ENCODE assay signal across 6 cellular contexts in the genomic region with DNA sequence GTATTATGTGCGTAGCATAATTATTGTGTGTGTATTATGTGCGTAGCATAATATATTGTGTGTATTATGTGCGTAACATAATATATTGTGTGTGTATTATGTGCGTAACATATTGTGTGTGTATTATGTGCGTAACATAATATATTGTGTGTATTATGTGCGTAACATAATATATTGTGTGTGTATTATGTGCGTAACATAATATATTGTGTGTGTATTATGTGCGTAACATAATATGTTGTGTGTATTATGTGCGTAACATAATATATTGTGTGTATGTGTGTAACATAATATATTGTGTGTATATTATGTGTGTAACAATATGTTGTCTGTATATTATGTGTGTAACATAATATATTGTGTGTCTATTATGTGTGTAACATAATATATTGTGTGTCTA. TPM values are rescaled to one million over a fixed set of nuclear protein-coding genes. Genes with fewer than 3 reads are reported as not detected.
A peak's percentile ranks its signal among the peaks of the same experiment; 100 is the strongest.
DNase-seq lines count a peak whose midpoint lies in the region; ATAC-seq, FAIRE-seq and TF ChIP-seq lines count a peak whose summit lies in the region.
"Not testable (repeated sequence)": the region's sequence is repeated elsewhere in the genome, so short reads cannot be mapped to it uniquely, and the experiment has no call there.

No MANE protein-coding gene starts in this region.

- not testable (repeated sequence) for H3K4me2 ChIP-seq in GM12878 (ENCODE audit: control insufficient read depth, insufficient read depth); neural cell (ENCODE audit: low read length)

- TF ChIP-seq CTCF in GM12878 (IDR thresholded peaks at IDR 0.05 in 2 of 3, conservative IDR thresholded peaks at IDR 0.05 in 1 of 3; ENCODE audit: control insufficient read depth in 2 of 3, extremely low read depth in 1 of 3, insufficient read depth in 1 of 3, low read depth in 3 of 3, low read length in 3 of 3); neural cell (IDR thresholded peaks at IDR 0.05; ENCODE audit: poor library complexity, severe bottlenecking): not testable (repeated sequence)

- not testable (repeated sequence) for H2AFZ ChIP-seq in GM12878 (ENCODE audit: control insufficient read depth, low read depth, low read length); neural cell (ENCODE audit: low read depth, low read length)

- SMC1A ChIA-PET in GM12878 (lab: Charles Lee; ENCODE audit: uncharacterized antibody, unreplicated experiment), result interaction anchor here (1.1 to 16.4 kb wide), 4 partner anchors 10 to 51 kb away, joined by 3 to 290 read pairs (median 4); no protein-coding TSS in a partner anchor

- H3K27ac ChIP-seq in GM12878 (ENCODE audit: control insufficient read depth, insufficient read depth); small intestine (ENCODE audit: low read depth in 1 of 2, low read length in 1 of 2): not testable (repeated sequence)
- H3K27ac ChIP-seq in neural cell (ENCODE audit: low read length), result peak overlapping the region; percentile 80

- H3F3A ChIP-seq in neural cell (ENCODE audit: insufficient read depth, low read length, poor library complexity, severe bottlenecking), result not testable (repeated sequence)

- intact Hi-C loops in GM12878 (cut with micrococcal nuclease; ENCODE audit: unreplicated experiment), result not testable (repeated sequence)

- not testable (repeated sequence) for TF ChIP-seq POLR2A in GM12878 (IDR thresholded peaks at IDR 0.05; ENCODE audit: low read depth, low read length)

- not testable (repeated sequence) for H4K20me1 ChIP-seq in GM12878 (ENCODE audit: control insufficient read depth, insufficient read depth); neural cell (ENCODE audit: insufficient read depth)

- TF ChIP-seq RAD21 in GM12878 (IDR thresholded peaks at IDR 0.05; ENCODE audit: insufficient read depth, low read depth, low read length); neural cell (conservative IDR thresholded peaks at IDR 0.05): not testable (repeated sequence)

- TF ChIP-seq EP300 in GM12878 (IDR thresholded peaks at IDR 0.05; ENCODE audit: borderline replicate concordance in 1 of 2, control insufficient read depth in 1 of 2, low read depth in 2 of 2, low read length in 2 of 2); neural cell (conservative IDR thresholded peaks at IDR 0.05; ENCODE audit: poor library complexity, severe bottlenecking): not testable (repeated sequence)

- WGBS in GM12878 (ENCODE audit: insufficient coverage, insufficient replicate concordance, low lambda C conversion rate, missing lambda C conversion rate), result 96% methylated on average over 9 of the region's 9 CpGs
- WGBS in small intestine, 3 donors, result 98 to 99% (median 98%) methylated on average over 9 of the region's 9 CpGs

- H3K9me2 ChIP-seq in neural cell (ENCODE audit: insufficient read depth, low read length), result not testable (repeated sequence)

- H3K4me3 ChIP-seq in GM12878; neural cell (ENCODE audit: low read length); small intestine (ENCODE audit: low read depth in 1 of 2, low read length in 2 of 2): not testable (repeated sequence)

- ATAC-seq in GM12878, result not testable (repeated sequence)

- not testable (repeated sequence) for BruUV-seq in GM12878 (replicated peaks; lab: Mats Ljungman, UMichigan)

- FAIRE-seq in G401.6 (lab: Jason Lieb, UNC) (peak; percentile 92), RCC 7860 (lab: Jason Lieb, UNC) (peak; percentile 74), colon (lab: Jason Lieb, UNC) (peak; percentile 97), small intestine (lab: Jason Lieb, UNC) (peak; percentile 85)
- not testable (repeated sequence) for FAIRE-seq in GM12878 (lab: Jason Lieb, UNC)

- not testable (repeated sequence) for H3K4me1 ChIP-seq in GM12878 (ENCODE audit: control insufficient read depth, insufficient read depth, low read length)
- H3K4me1 ChIP-seq in small intestine (ENCODE audit: control insufficient read depth in 2 of 2, insufficient read depth in 1 of 2, low read depth in 1 of 2, low read length in 1 of 2), result peaks cover 9 to 13% of the 10 kb centered on the region in 2 donors

- POLR2A ChIA-PET in GM12878 (lab: Charles Lee), result interaction anchor here (0.8 to 1.5 kb wide), 3 partner anchors 9 to 16 kb away, joined by 4 to 6 read pairs (median 4); no protein-coding TSS in a partner anchor

- in situ Hi-C loops in GM12878 (cut with MboI), result not testable (repeated sequence)

- not testable (repeated sequence) for H3K27me3 ChIP-seq in GM12878 (replicated peaks in 1 of 2; ENCODE audit: control insufficient read depth in 2 of 2, insufficient read depth in 2 of 2, low read length in 1 of 2); neural cell (ENCODE audit: insufficient read depth, low read depth, low read length); small intestine (ENCODE audit: control insufficient read depth in 2 of 2, insufficient read depth in 2 of 2, low read length in 2 of 2)

- CTCF ChIA-PET in GM12878 (lab: Yijun Ruan, JAX), result not testable (repeated sequence)

- RAD21 ChIA-PET in GM12878 (lab: Charles Lee; ENCODE audit: unreplicated experiment), result interaction anchor here (14.7 kb wide), 1 partner anchor 16 kb away, joined by 182 read pairs; no protein-coding TSS in a partner anchor

- H3K9ac ChIP-seq in GM12878 (ENCODE audit: control insufficient read depth, insufficient read depth, low read length); neural cell (ENCODE audit: low read length): not testable (repeated sequence)

- not testable (repeated sequence) for DNase-seq in RCC 7860 (ENCODE audit: low spot score); GM12878 (ENCODE audit: low read depth, low spot score); small intestine

- not testable (repeated sequence) for H3K79me2 ChIP-seq in GM12878 (ENCODE audit: control insufficient read depth, insufficient read depth, low read length); neural cell (replicated peaks; ENCODE audit: insufficient read depth, low read length)

- H3K36me3 ChIP-seq in GM12878 (ENCODE audit: control insufficient read depth in 2 of 2, insufficient read depth in 2 of 2, low read length in 1 of 2); neural cell (ENCODE audit: insufficient read depth, low read length); small intestine (ENCODE audit: control insufficient read depth in 2 of 2, insufficient read depth in 2 of 2, low read length in 2 of 2): not testable (repeated sequence)

- H3K9me3 ChIP-seq in GM12878 (replicated peaks; ENCODE audit: control insufficient read depth, insufficient read depth, low read length); neural cell (ENCODE audit: low read length); small intestine (ENCODE audit: control insufficient read depth, low read depth): not testable (repeated sequence)

TF ChIP-seq in GM12878, 131 proteins besides CTCF, POLR2A, EP300 and RAD21:
- TF ChIP-seq, protein P1, sequence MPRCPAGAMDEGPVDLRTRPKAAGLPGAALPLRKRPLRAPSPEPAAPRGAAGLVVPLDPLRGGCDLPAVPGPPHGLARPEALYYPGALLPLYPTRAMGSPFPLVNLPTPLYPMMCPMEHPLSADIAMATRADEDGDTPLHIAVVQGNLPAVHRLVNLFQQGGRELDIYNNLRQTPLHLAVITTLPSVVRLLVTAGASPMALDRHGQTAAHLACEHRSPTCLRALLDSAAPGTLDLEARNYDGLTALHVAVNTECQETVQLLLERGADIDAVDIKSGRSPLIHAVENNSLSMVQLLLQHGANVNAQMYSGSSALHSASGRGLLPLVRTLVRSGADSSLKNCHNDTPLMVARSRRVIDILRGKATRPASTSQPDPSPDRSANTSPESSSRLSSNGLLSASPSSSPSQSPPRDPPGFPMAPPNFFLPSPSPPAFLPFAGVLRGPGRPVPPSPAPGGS (IDR thresholded peaks at IDR 0.05; ENCODE audit: borderline replicate concordance, insufficient read depth, low read depth, low read length, poor library complexity, severe bottlenecking), result peak; percentile 51

RNA-seq across cellular contexts. Expression of a gene that starts 50.1 kb away (rescaled TPM):
- total RNA-seq in GM12878 (2013; cell fraction: nucleolus; rRNA removed), result 77.0 and 85.3 TPM in 2 replicates
- total RNA-seq in GM12878 (2014; rRNA removed) (251 and 274 TPM in 2 replicates), GM12878 (2014; rRNA removed; fragmentation: Illumina TruSeq; extraction: Trizol) (274 and 284 TPM in 2 replicates), GM12878 (2021) (264 and 294 TPM in 2 replicates)
- 302 TPM for polyA plus RNA-seq in GM12878 (2011; ENCODE audit: low read depth)
- polyA plus RNA-seq in GM12878 (2011; rRNA removed) (489 and 621 TPM in 2 replicates), GM12878 (2014; fragmentation: Illumina TruSeq; extraction: Trizol) (451 and 464 TPM in 2 replicates), GM12878 (2014; fragmentation: Nextera tagmentation; extraction: Ambion mirVana) (1,000 to 10,000 TPM; 1,461 to 1,656 TPM), GM12878 (2014; rRNA removed) (299 and 374 TPM in 2 replicates), GM12878 (2016; fragmentation: Nextera tagmentation; extraction: Ambion mirVana) (100 to 1,000 TPM; 610 to 625 TPM), neural cell (420 and 439 TPM in 2 replicates), small intestine (100 to 1,000 TPM; 458 to 904 (median 722) TPM)
- 328 and 400 TPM in 2 replicates for polyA plus RNA-seq in GM12878 (2011; cell fraction: cytosol; rRNA removed)
- 156 and 195 TPM in 2 replicates for polyA plus RNA-seq in GM12878 (2011; cell fraction: nucleus; rRNA removed)
- 272 and 296 TPM in 2 replicates for polyA plus RNA-seq in GM12878 (2012)
- polyA minus RNA-seq in GM12878 (2011; rRNA and poly(A)+ RNA removed), result 172 and 176 TPM in 2 replicates
- 36.1 and 53.4 TPM in 2 replicates for polyA minus RNA-seq in GM12878 (2011; cell fraction: cytosol; rRNA and poly(A)+ RNA removed)
- 45.9 and 63.6 TPM in 2 replicates for polyA minus RNA-seq in GM12878 (2011; cell fraction: nucleus; rRNA and poly(A)+ RNA removed)
- 127 and 133 TPM in 2 replicates for polyA minus RNA-seq in neural cell
